20 cellular contexts compared by ENCODE assay signal in genomic region chr3:168162172-168162571, GRCh38.
A peak's percentile ranks its signal among the peaks of the same experiment; 100 is the strongest.
DNase-seq lines count a peak whose midpoint lies in the region; TF ChIP-seq lines count a peak whose summit lies in the region.
"Had no signal": no experiment of that assay in that cellular context is flagged by ENCODE, and none has a peak within 500 bp of the region (broad histone marks: within the 10 kb centered on the region; RNA-seq: fewer than 3 reads in every experiment).

No MANE protein-coding gene starts in this region.

- TF ChIP-seq EP300 in sigmoid colon (IDR thresholded peaks at IDR 0.05), result no peak

- TF ChIP-seq POLR2A in sigmoid colon (IDR thresholded peaks at IDR 0.05), result no peak

- H3K36me3 Mint-ChIP-seq in activated T-helper 1 cell treated with anti-CD3 and anti-CD28 coated beads, Interleukin-12 subunit alpha, Interleukin-12 subunit beta, Interleukin-2, Interleukin-4 antibody, amounts not matched to agents 30 ng/mL and 10 ng/mL and 1 ng/mL, durations not matched to agents 14 hours and 24 hours and 36 hours (ENCODE audit: low read depth), result no peaks in the 10 kb centered on the region
- H3K36me3 Mint-ChIP-seq: activated naive CD4-positive, alpha-beta T cell treated with anti-CD3 and anti-CD28 coated beads, Interleukin-2, amount 50 U/mL, for 24 hours had no signal

- no peaks in the 10 kb centered on the region for H3K27me3 Mint-ChIP-seq in activated T-helper 1 cell treated with anti-CD3 and anti-CD28 coated beads, Interleukin-12 subunit alpha, Interleukin-12 subunit beta, Interleukin-2, Interleukin-4 antibody, amounts not matched to agents 30 ng/mL and 10 ng/mL and 1 ng/mL, durations not matched to agents 14 hours and 24 hours and 36 hours (ENCODE audit: insufficient read depth)

- H3K27ac ChIP-seq in OCI-LY7 (ENCODE audit: low read depth, low read length, poor library complexity, severe bottlenecking) (no peak overlapping the region), sigmoid colon (peak overlapping the region in 3 of 4 donors; percentile 56 to 69 (median 67))
- H3K27ac ChIP-seq: BLaER1 treated with 17β-estradiol and CSF1 and Interleukin-3, amounts not matched to agents 10 nM and 100 nM; brain microvascular endothelial cell; pancreas had no signal

- intact Hi-C loops in OCI-LY7 (cut with micrococcal nuclease; ENCODE audit: unreplicated experiment) (loop anchor here (10.0 kb wide), 1 partner anchor 317 kb away; no protein-coding TSS in a partner anchor), sigmoid colon (cut with DNase I) (loop anchor here (2.0 to 10.0 kb wide), 2 partner anchors 67 to 427 kb away; partner anchors contain the start of genes GOLIM4, PDCD10 and SERPINI1)
- intact Hi-C loops in activated T-helper 1 cell treated with anti-CD3 and anti-CD28 coated beads, Interleukin-12 subunit alpha, Interleukin-12 subunit beta, Interleukin-2, Interleukin-4 antibody, amounts not matched to agents 30 ng/mL and 10 ng/mL and 1 ng/mL, durations not matched to agents 14 hours and 24 hours and 36 hours (cut with micrococcal nuclease), result no loop called here

- H3K4me3 ChIP-seq in OCI-LY7 (ENCODE audit: low read depth, low read length, poor library complexity, severe bottlenecking) (no peak overlapping the region), sigmoid colon (no peak overlapping the region)
- H3K4me3 ChIP-seq: BLaER1 treated with 17β-estradiol and CSF1 and Interleukin-3, amounts not matched to agents 10 nM and 100 nM; pancreas; skin epidermis had no signal

- H3K79me2 ChIP-seq in OCI-LY7 (ENCODE audit: insufficient read depth, low read depth, low read length), result no peaks in the 10 kb centered on the region

- no peaks in the 10 kb centered on the region for H3K9me2 ChIP-seq in OCI-LY7 (ENCODE audit: insufficient read depth, low read length)

- H2AFZ ChIP-seq in OCI-LY7 (ENCODE audit: low read length), result 0 out of 2 replicates have a peak overlapping the region, but pooled peaks have one; percentile 14

- WGBS in sigmoid colon, 2 donors, result 74 to 79% methylated on average over 1 of the region's 1 CpG

- no TSS peak for BruUV-seq in OCI-LY7 (replicated peaks; lab: Mats Ljungman, UMichigan)

- TF ChIP-seq CTCF in OCI-LY7 (conservative IDR thresholded peaks at IDR 0.05; ENCODE audit: low read length) (no peak), sigmoid colon (IDR thresholded peaks at IDR 0.05) (no peak)

- no peak overlapping the region for H3K27ac Mint-ChIP-seq in activated T-helper 1 cell treated with anti-CD3 and anti-CD28 coated beads, Interleukin-12 subunit alpha, Interleukin-12 subunit beta, Interleukin-2, Interleukin-4 antibody, amounts not matched to agents 30 ng/mL and 10 ng/mL and 1 ng/mL, durations not matched to agents 14 hours and 24 hours and 36 hours
- H3K27ac Mint-ChIP-seq: activated naive CD4-positive, alpha-beta T cell treated with anti-CD3 and anti-CD28 coated beads, Interleukin-2, amount 50 U/mL, for 24 hours; activated T-cell treated with anti-CD3 and anti-CD28 coated beads, Interleukin-2, amount 50 U/mL, for 24 hours had no signal

- no peak overlapping the region for H3K4me2 ChIP-seq in OCI-LY7 (ENCODE audit: low read length)
- H3K4me2 ChIP-seq: BLaER1 treated with 17β-estradiol and CSF1 and Interleukin-3, amounts not matched to agents 10 nM and 100 nM had no signal

- H3K4me1 ChIP-seq in OCI-LY7 (ENCODE audit: insufficient read depth, low read length, poor library complexity, severe bottlenecking) (peaks cover 24% of the 10 kb centered on the region), sigmoid colon (peaks cover 0 to 34% (median 20%) of the 10 kb centered on the region in 4 donors)
- H3K4me1 ChIP-seq: pancreas had no signal

- no peaks in the 10 kb centered on the region for H3K27me3 ChIP-seq in sigmoid colon
- H3K27me3 ChIP-seq: BLaER1 treated with 17β-estradiol and CSF1 and Interleukin-3, amounts not matched to agents 10 nM and 100 nM; brain microvascular endothelial cell had no signal

- CTCF ChIA-PET in OCI-LY7 (lab: Charles Lee; ENCODE audit: unreplicated experiment), result no interaction called here

- POLR2A ChIA-PET in OCI-LY7 (lab: Charles Lee), result no interaction called here

- H3K9me3 Mint-ChIP-seq in activated T-helper 1 cell treated with anti-CD3 and anti-CD28 coated beads, Interleukin-12 subunit alpha, Interleukin-12 subunit beta, Interleukin-2, Interleukin-4 antibody, amounts not matched to agents 30 ng/mL and 10 ng/mL and 1 ng/mL, durations not matched to agents 14 hours and 24 hours and 36 hours, result no peaks in the 10 kb centered on the region
- H3K9me3 Mint-ChIP-seq: activated naive CD4-positive, alpha-beta T cell treated with anti-CD3 and anti-CD28 coated beads, Interleukin-2, amount 50 U/mL, for 24 hours; activated T-cell treated with anti-CD3 and anti-CD28 coated beads, Interleukin-2, amount 50 U/mL, for 24 hours had no signal

- H4K20me1 ChIP-seq in OCI-LY7 (ENCODE audit: insufficient read depth, low read length), result no peaks in the 10 kb centered on the region
- H4K20me1 ChIP-seq: BLaER1 treated with 17β-estradiol and CSF1 and Interleukin-3, amounts not matched to agents 10 nM and 100 nM had no signal

- H3K9me3 ChIP-seq in OCI-LY7 (ENCODE audit: low read length) (no peaks in the 10 kb centered on the region; the same call in 1 of the 2 replicates), sigmoid colon (no peaks in the 10 kb centered on the region)
- H3K9me3 ChIP-seq: BLaER1 treated with 17β-estradiol and CSF1 and Interleukin-3, amounts not matched to agents 10 nM and 100 nM; pancreas had no signal

- DNase-seq in GM04503 (ENCODE audit: low read depth) (peak; percentile 29), OCI-LY7 (ENCODE audit: low spot score) (no peak), fibroblast of peridontal ligament (ENCODE audit: extremely low read depth) (peak; percentile 13), sigmoid colon (no peak), RPMI8226 (no peak), DMS 273 (lab: John Stamatoyannopoulos, UW; ENCODE audit: unreplicated experiment) (no peak)
- no peak for DNase-seq in activated T-helper 1 cell treated with anti-CD3 and anti-CD28 coated beads, Interleukin-12 subunit alpha, Interleukin-12 subunit beta, Interleukin-2, Interleukin-4 antibody, amounts not matched to agents 30 ng/mL and 10 ng/mL and 1 ng/mL, durations not matched to agents 14 hours and 24 hours and 36 hours (ENCODE audit: low spot score)
- DNase-seq: activated CD4-positive, alpha-beta T cell treated with anti-CD3 and anti-CD28 coated beads, Interleukin-2, amount 50 U/mL, for 48 hours; activated T-cell treated with anti-CD3 and anti-CD28 coated beads, Interleukin-2, amount 50 U/mL, for 24 hours; brain microvascular endothelial cell; dermis blood vessel endothelial cell; DMS 273 treated with DMSO at 0.1 percent for 48 hours; NCI-H2081; NCI-H510A; pancreas; stimulated activated CD4-positive, alpha-beta T cell treated with anti-CD3 and anti-CD28 coated beads, Interleukin-2, amount 100 ng/mL, for 48 hours; T-helper 1 cell had no signal

- no peaks in the 10 kb centered on the region for H3K4me1 Mint-ChIP-seq in activated T-helper 1 cell treated with anti-CD3 and anti-CD28 coated beads, Interleukin-12 subunit alpha, Interleukin-12 subunit beta, Interleukin-2, Interleukin-4 antibody, amounts not matched to agents 30 ng/mL and 10 ng/mL and 1 ng/mL, durations not matched to agents 14 hours and 24 hours and 36 hours (ENCODE audit: low read depth)
- H3K4me1 Mint-ChIP-seq: activated naive CD4-positive, alpha-beta T cell treated with anti-CD3 and anti-CD28 coated beads, Interleukin-2, amount 50 U/mL, for 24 hours had no signal

- H3K4me3 Mint-ChIP-seq in activated T-helper 1 cell treated with anti-CD3 and anti-CD28 coated beads, Interleukin-12 subunit alpha, Interleukin-12 subunit beta, Interleukin-2, Interleukin-4 antibody, amounts not matched to agents 30 ng/mL and 10 ng/mL and 1 ng/mL, durations not matched to agents 14 hours and 24 hours and 36 hours, result no peak overlapping the region
- H3K4me3 Mint-ChIP-seq: activated naive CD4-positive, alpha-beta T cell treated with anti-CD3 and anti-CD28 coated beads, Interleukin-2, amount 50 U/mL, for 24 hours; activated T-cell treated with anti-CD3 and anti-CD28 coated beads, Interleukin-2, amount 50 U/mL, for 24 hours had no signal

- H3K36me3 ChIP-seq in OCI-LY7 (ENCODE audit: insufficient read depth, low read length), result no peaks in the 10 kb centered on the region
- no peaks in the 10 kb centered on the region for H3K36me3 ChIP-seq in sigmoid colon
- H3K36me3 ChIP-seq: BLaER1 treated with 17β-estradiol and CSF1 and Interleukin-3, amounts not matched to agents 10 nM and 100 nM; brain microvascular endothelial cell; pancreas had no signal

Comparison
In these comparisons a context has a peak if more than half of its experiments do, and no peak if none do; other contexts are left out.
1. DNase-seq: peak in GM04503 (single experiment) and fibroblast of peridontal ligament (single experiment); none in OCI-LY7 (single experiment), sigmoid colon (single experiment), RPMI8226 (single experiment), activated T-helper 1 cell treated with anti-CD3 and anti-CD28 coated beads, Interleukin-12 subunit alpha, Interleukin-12 subunit beta, Interleukin-2, Interleukin-4 antibody, amounts not matched to agents 30 ng/mL and 10 ng/mL and 1 ng/mL, durations not matched to agents 14 hours and 24 hours and 36 hours (single experiment) and DMS 273 (single experiment).